ENCODE assay signal across 18 cellular contexts in the genomic region with DNA sequence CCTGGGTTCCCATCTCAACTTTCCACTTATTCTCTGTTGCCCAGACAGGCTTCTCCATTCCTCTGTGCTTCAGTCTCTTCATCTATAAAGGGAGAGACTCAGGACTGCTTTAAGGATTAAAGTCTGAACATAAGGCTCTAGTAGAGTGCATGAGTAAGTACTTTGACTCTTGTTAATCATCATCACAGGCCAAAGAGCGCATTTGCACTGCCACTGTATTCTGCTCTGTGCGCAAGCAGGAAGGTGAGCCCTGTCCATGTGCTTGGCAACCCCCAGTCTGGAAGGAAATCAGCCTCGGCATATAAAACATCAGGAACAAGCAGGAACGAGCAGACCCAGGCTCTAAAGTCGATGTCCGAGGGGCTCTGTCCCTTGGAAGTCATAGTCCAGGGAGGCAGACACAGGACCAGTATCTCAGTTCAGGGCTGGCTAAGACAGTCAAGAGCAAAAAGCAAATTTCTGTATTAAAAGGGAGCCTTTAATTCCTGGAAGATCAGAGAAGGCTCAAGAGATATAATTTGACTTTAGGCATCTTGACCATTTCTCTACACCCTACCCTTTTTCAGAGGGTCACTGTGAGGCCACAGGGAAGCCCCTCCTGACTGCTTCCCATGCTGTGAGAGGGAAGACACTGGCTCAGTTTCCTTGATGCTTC.
DNase-seq lines count a peak whose midpoint lies in the region; ATAC-seq and TF ChIP-seq lines count a peak whose summit lies in the region.
"Had no signal": no experiment of that assay in that cellular context is flagged by ENCODE, and none has a peak within 500 bp of the region (broad histone marks: within the 10 kb centered on the region; RNA-seq: fewer than 3 reads in every experiment).

No MANE protein-coding gene starts in this region.

- no peaks in the 10 kb centered on the region for H3K36me3 Mint-ChIP-seq in T-cell
- H3K36me3 Mint-ChIP-seq: CD4-positive, CD25-positive, alpha-beta regulatory T cell had no signal

- ATAC-seq in left lobe of liver: peak; percentile 48
- no peak for ATAC-seq in GM18502 (IDR thresholded peaks at IDR 0.05; ENCODE audit: poor library complexity, unreplicated experiment)
- ATAC-seq in T-cell (replicated peaks in 1 of 4): no peak
- ATAC-seq in GM18505 (IDR thresholded peaks at IDR 0.05; ENCODE audit: unreplicated experiment): no peak
- ATAC-seq: PC-3 had no signal

- CTCF ChIA-PET in T-cell (lab: Charles Lee): no interaction called here

- H3K4me1 Mint-ChIP-seq in T-cell: no peaks in the 10 kb centered on the region
- H3K4me1 Mint-ChIP-seq: CD4-positive, CD25-positive, alpha-beta regulatory T cell had no signal

- H3K9me3 Mint-ChIP-seq in T-cell: no peaks in the 10 kb centered on the region

- no peak overlapping the region for H3K27ac Mint-ChIP-seq in T-cell
- H3K27ac Mint-ChIP-seq: CD4-positive, CD25-positive, alpha-beta regulatory T cell had no signal

- no peak overlapping the region for H3K4me3 Mint-ChIP-seq in T-cell
- H3K4me3 Mint-ChIP-seq: CD4-positive, CD25-positive, alpha-beta regulatory T cell had no signal

- DNase-seq in HT1080 (ENCODE audit: low read depth): peak; percentile 32
- peak; percentile 57 for DNase-seq in amniotic epithelial cell (ENCODE audit: low read depth)
- no peak for DNase-seq in left lobe of liver (ENCODE audit: low spot score)
- peak; percentile 79 for DNase-seq in renal cortical epithelial cell (ENCODE audit: low read depth)
- no peak for DNase-seq in T-cell
- DNase-seq in medulla oblongata (ENCODE audit: extremely low spot score): no peak
- DNase-seq: Calu3; CD4-positive, CD25-positive, alpha-beta regulatory T cell; DND-41; GDM1; GM23248; NCI-H1048; NCI-H146; NCI-H2227 treated with DMSO at 0.1 percent for 48 hours; NCI-H526 treated with DMSO at 0.1 percent for 48 hours; PC-3 had no signal

- TF ChIP-seq POLR2A in GM18505 (IDR thresholded peaks at IDR 0.05; ENCODE audit: borderline replicate concordance, extremely low read depth, insufficient read depth, insufficient read length): no peak

- POLR2A ChIA-PET in T-cell (lab: Charles Lee): no interaction called here

- H3K27me3 Mint-ChIP-seq in T-cell: peaks cover 0 to 8% of the 10 kb centered on the region in 2 donors
- H3K27me3 Mint-ChIP-seq: CD4-positive, CD25-positive, alpha-beta regulatory T cell had no signal

Comparison
In these comparisons a context has a peak if more than half of its experiments do, and no peak if none do; other contexts are left out.
1. DNase-seq: peak in HT1080 (single experiment), amniotic epithelial cell (single experiment) and renal cortical epithelial cell (single experiment); none in left lobe of liver (single experiment), T-cell (0 of 34) and medulla oblongata (single experiment).